In genomic region chr4:31370866-31371465, GRCh38 we compare ENCODE assay signal across 9 cellular contexts.
A peak's percentile ranks its signal among the peaks of the same experiment; 100 is the strongest.
DNase-seq lines count a peak whose midpoint lies in the region; TF ChIP-seq lines count a peak whose summit lies in the region.
"Had no signal": no experiment of that assay in that cellular context is flagged by ENCODE, and none has a peak within 500 bp of the region (broad histone marks: within the 10 kb centered on the region; RNA-seq: fewer than 3 reads in every experiment).

No MANE protein-coding gene starts in this region.

- peaks cover 8% of the 10 kb centered on the region for H3K9me3 Mint-ChIP-seq in progenitor cell of endocrine pancreas (ENCODE audit: low read depth)
- H3K9me3 Mint-ChIP-seq in immature natural killer cell = peaks cover 2 to 31% (median 11%) of the 10 kb centered on the region in 6 donors
- H3K9me3 Mint-ChIP-seq: stimulated activated naive CD8-positive, alpha-beta T cell treated with anti-CD3 and anti-CD28 coated beads, Interleukin-15, Interleukin-2, amounts not matched to agents 100 ng/mL and 50 ng/mL, for 24 hours had no signal

- H3K36me3 ChIP-seq in H7 (replicated peaks; ENCODE audit: control insufficient read depth, insufficient read depth, low read length) = no peaks in the 10 kb centered on the region

- DNase-seq in NCI-H510A treated with DMSO at 0.1 percent for 48 hours (lab: John Stamatoyannopoulos, UW) = peak; percentile 18
- no peak for DNase-seq in NCI-H510A (lab: John Stamatoyannopoulos, UW)
- DNase-seq in H7 = peak; percentile 34
- peak; percentile 51 to 68 for DNase-seq in Kasumi-1 (lab: John Stamatoyannopoulos, UW)
- peak; percentile 64 for DNase-seq in SK-N-DZ (ENCODE audit: low spot score)
- DNase-seq in fibroblast of peridontal ligament (ENCODE audit: extremely low read depth) = peak; percentile 14
- no peak for DNase-seq in progenitor cell of endocrine pancreas (ENCODE audit: low spot score, unreplicated experiment)
- DNase-seq in immature natural killer cell = no peak

- H3K4me1 Mint-ChIP-seq in progenitor cell of endocrine pancreas (ENCODE audit: low read depth) = no peaks in the 10 kb centered on the region
- no peaks in the 10 kb centered on the region for H3K4me1 Mint-ChIP-seq in immature natural killer cell

- H3K4me3 Mint-ChIP-seq in progenitor cell of endocrine pancreas (ENCODE audit: low read depth) = no peak overlapping the region
- no peak overlapping the region for H3K4me3 Mint-ChIP-seq in immature natural killer cell
- H3K4me3 Mint-ChIP-seq: stimulated activated naive CD8-positive, alpha-beta T cell treated with anti-CD3 and anti-CD28 coated beads, Interleukin-15, Interleukin-2, amounts not matched to agents 100 ng/mL and 50 ng/mL, for 24 hours had no signal

- no peak overlapping the region for H3K4me3 ChIP-seq in H7 (ENCODE audit: insufficient read depth, low read depth, low read length)

- H3K27me3 Mint-ChIP-seq in progenitor cell of endocrine pancreas = no peaks in the 10 kb centered on the region
- H3K27me3 Mint-ChIP-seq in immature natural killer cell (ENCODE audit: low read depth in 3 of 3) = no peaks in the 10 kb centered on the region
- H3K27me3 Mint-ChIP-seq: stimulated activated naive CD8-positive, alpha-beta T cell treated with anti-CD3 and anti-CD28 coated beads, Interleukin-15, Interleukin-2, amounts not matched to agents 100 ng/mL and 50 ng/mL, for 24 hours had no signal

- H3K36me3 Mint-ChIP-seq in progenitor cell of endocrine pancreas (ENCODE audit: insufficient read depth) = no peaks in the 10 kb centered on the region
- H3K36me3 Mint-ChIP-seq in immature natural killer cell = peaks cover 0 to 3% (median 0%) of the 10 kb centered on the region in 3 donors

- H3K27ac Mint-ChIP-seq in progenitor cell of endocrine pancreas (no peak overlapping the region), immature natural killer cell (no peak overlapping the region)
- H3K27ac Mint-ChIP-seq: stimulated activated naive CD8-positive, alpha-beta T cell treated with anti-CD3 and anti-CD28 coated beads, Interleukin-15, Interleukin-2, amounts not matched to agents 100 ng/mL and 50 ng/mL, for 24 hours had no signal

- H3K27me3 ChIP-seq in H7 (ENCODE audit: control insufficient read depth, insufficient read depth, low read length) = no peaks in the 10 kb centered on the region

- peak; percentile 79 for TF ChIP-seq CTCF in progenitor cell of endocrine pancreas (IDR thresholded peaks at IDR 0.05; ENCODE audit: unreplicated experiment)

Comparison
In these comparisons a context has a peak if more than half of its experiments do, and no peak if none do; other contexts are left out.
1. DNase-seq: peak in NCI-H510A treated with DMSO at 0.1 percent for 48 hours (single experiment), H7 (single experiment), Kasumi-1 (2 of 2), SK-N-DZ (single experiment) and fibroblast of peridontal ligament (single experiment); none in NCI-H510A (single experiment), progenitor cell of endocrine pancreas (single experiment) and immature natural killer cell (0 of 3).